Comparison of ENCODE assay signal across 13 cellular contexts in the genomic region with DNA sequence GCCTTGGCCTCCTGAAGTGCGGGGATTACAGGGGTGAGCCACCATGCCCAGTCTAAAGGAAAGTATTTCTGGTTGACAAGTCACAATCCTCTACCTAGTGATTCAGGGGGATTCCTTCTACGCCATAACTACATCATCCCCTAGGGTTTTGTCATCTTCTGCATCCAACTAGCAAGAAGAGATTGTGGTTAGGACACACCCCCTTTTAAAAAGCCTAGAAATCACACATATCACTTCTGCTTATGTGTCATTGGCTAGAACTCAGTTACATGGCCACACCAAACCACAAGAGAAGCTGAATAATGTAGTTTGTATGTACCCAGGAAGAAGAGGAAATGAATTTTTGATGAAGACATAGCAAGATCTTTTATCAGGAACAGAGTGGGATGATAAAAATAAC. TPM values are rescaled to one million over a fixed set of nuclear protein-coding genes. Genes with fewer than 3 reads are reported as not detected.
DNase-seq lines count a peak whose midpoint lies in the region; ATAC-seq and TF ChIP-seq lines count a peak whose summit lies in the region.
"Had no signal": no experiment of that assay in that cellular context is flagged by ENCODE, and none has a peak within 500 bp of the region (broad histone marks: within the 10 kb centered on the region; RNA-seq: fewer than 3 reads in every experiment).

No MANE protein-coding gene starts in this region.

- H3K36me3 ChIP-seq in right lobe of liver = no peaks in the 10 kb centered on the region

- H3K4me1 ChIP-seq in right lobe of liver = no peaks in the 10 kb centered on the region

- peak; percentile 43 for DNase-seq in SKM-1 treated with dmso at 0.1 percent for 144 hours (lab: John Stamatoyannopoulos, UW; ENCODE audit: unreplicated experiment)
- DNase-seq in SKM-1 (lab: John Stamatoyannopoulos, UW; ENCODE audit: unreplicated experiment) = no peak
- peak; percentile 45 for DNase-seq in NCI-H226
- DNase-seq in left ventricle myocardium superior = no peak
- no peak for DNase-seq in right lobe of liver
- DNase-seq: DND-41, NCI-H1105 had no signal

- H3K27me3 ChIP-seq in right lobe of liver = no peaks in the 10 kb centered on the region

- H3K27ac Mint-ChIP-seq in dendritic cell treated with granulocyte-macrophage colony-stimulating factor and Interleukin-4, amounts not matched to agents 40 ng/mL and 50 ng/mL, for 4 days = peak overlapping the region; percentile 69
- H3K27ac Mint-ChIP-seq in stimulated activated memory B cell treated with anti-CD40 and anti-IgM and Interleukin-4, amounts not matched to agents 10 μg/mL and 1 μg/mL and 100 μg/mL, for 72 hours = no peak overlapping the region
- H3K27ac Mint-ChIP-seq: T-helper 2 cell treated with Interferon-gamma antibody and Interleukin-4, amounts not matched to agents 5 μg/mL and 100 μg/mL, for 36 hours had no signal

- TF ChIP-seq POLR2A in right lobe of liver (IDR thresholded peaks at IDR 0.05) = no peak

- H3K27me3 Mint-ChIP-seq in dendritic cell treated with granulocyte-macrophage colony-stimulating factor and Interleukin-4, amounts not matched to agents 40 ng/mL and 50 ng/mL, for 4 days = no peaks in the 10 kb centered on the region
- H3K27me3 Mint-ChIP-seq in stimulated activated memory B cell treated with anti-CD40 and anti-IgM and Interleukin-4, amounts not matched to agents 10 μg/mL and 1 μg/mL and 100 μg/mL, for 72 hours = no peaks in the 10 kb centered on the region

- H3K9me3 Mint-ChIP-seq in dendritic cell treated with granulocyte-macrophage colony-stimulating factor and Interleukin-4, amounts not matched to agents 40 ng/mL and 50 ng/mL, for 4 days = peaks cover 3% of the 10 kb centered on the region
- no peaks in the 10 kb centered on the region for H3K9me3 Mint-ChIP-seq in stimulated activated memory B cell treated with anti-CD40 and anti-IgM and Interleukin-4, amounts not matched to agents 10 μg/mL and 1 μg/mL and 100 μg/mL, for 72 hours
- H3K9me3 Mint-ChIP-seq: T-helper 2 cell treated with Interferon-gamma antibody and Interleukin-4, amounts not matched to agents 5 μg/mL and 100 μg/mL, for 36 hours had no signal

- H3K27ac ChIP-seq in right lobe of liver = no peak overlapping the region
- H3K27ac ChIP-seq: 22Rv1 had no signal

- WGBS in right lobe of liver (ENCODE audit: insufficient coverage, low coverage, low lambda C conversion rate, missing lambda C conversion rate) = 55% methylated on average over 1 of the region's 2 CpGs

- no peaks in the 10 kb centered on the region for H3K36me3 Mint-ChIP-seq in dendritic cell treated with granulocyte-macrophage colony-stimulating factor and Interleukin-4, amounts not matched to agents 40 ng/mL and 50 ng/mL, for 4 days (ENCODE audit: low read depth)
- no peaks in the 10 kb centered on the region for H3K36me3 Mint-ChIP-seq in stimulated activated memory B cell treated with anti-CD40 and anti-IgM and Interleukin-4, amounts not matched to agents 10 μg/mL and 1 μg/mL and 100 μg/mL, for 72 hours

- no peaks in the 10 kb centered on the region for H3K9me3 ChIP-seq in right lobe of liver

- no peak for TF ChIP-seq CTCF in right lobe of liver (IDR thresholded peaks at IDR 0.05)

- peak; percentile 58 for ATAC-seq in stimulated activated memory B cell treated with anti-CD40 and anti-IgM and Interleukin-4, amounts not matched to agents 10 μg/mL and 1 μg/mL and 100 μg/mL, for 72 hours
- ATAC-seq in HG03108 (IDR thresholded peaks at IDR 0.05; ENCODE audit: unreplicated experiment) (no peak), left ventricle myocardium superior (no peak), right lobe of liver (no peak)
- ATAC-seq: left lobe of liver had no signal

- no peak overlapping the region for H3K4me3 ChIP-seq in right lobe of liver

- peaks cover 14% of the 10 kb centered on the region for H3K4me1 Mint-ChIP-seq in dendritic cell treated with granulocyte-macrophage colony-stimulating factor and Interleukin-4, amounts not matched to agents 40 ng/mL and 50 ng/mL, for 4 days (ENCODE audit: low read depth)
- peaks cover 8% of the 10 kb centered on the region for H3K4me1 Mint-ChIP-seq in stimulated activated memory B cell treated with anti-CD40 and anti-IgM and Interleukin-4, amounts not matched to agents 10 μg/mL and 1 μg/mL and 100 μg/mL, for 72 hours

- H3K4me3 Mint-ChIP-seq in dendritic cell treated with granulocyte-macrophage colony-stimulating factor and Interleukin-4, amounts not matched to agents 40 ng/mL and 50 ng/mL, for 4 days = no peak overlapping the region
- H3K4me3 Mint-ChIP-seq in stimulated activated memory B cell treated with anti-CD40 and anti-IgM and Interleukin-4, amounts not matched to agents 10 μg/mL and 1 μg/mL and 100 μg/mL, for 72 hours = no peak overlapping the region
- H3K4me3 Mint-ChIP-seq: T-helper 2 cell treated with Interferon-gamma antibody and Interleukin-4, amounts not matched to agents 5 μg/mL and 100 μg/mL, for 36 hours had no signal

- intact Hi-C loops in dendritic cell treated with granulocyte-macrophage colony-stimulating factor and Interleukin-4, amounts not matched to agents 40 ng/mL and 50 ng/mL, for 4 days (cut with micrococcal nuclease) = loop anchor here (2.0 to 5.0 kb wide), 2 partner anchors 14 to 59 kb away; partner anchors contain the start of gene CHD6
- intact Hi-C loops in left ventricle myocardium superior (cut with micrococcal nuclease) = no loop called here
- intact Hi-C loops in right lobe of liver (cut with DNase I) = no loop called here

RNA-seq across cellular contexts. Expression of gene CHD6, which starts 14.7 kb away (rescaled TPM):
- 36.8 TPM for total RNA-seq in left ventricle myocardium superior
- total RNA-seq in right lobe of liver = 10 to 100 TPM in 5 of 6 experiments, 1 to 10 TPM in 1; 9.3 to 24.1 (median 16.6) TPM

Comparison
In these comparisons a context has a peak if more than half of its experiments do, and no peak if none do; other contexts are left out.
1. DNase-seq: peak in SKM-1 treated with dmso at 0.1 percent for 144 hours (single experiment) and NCI-H226 (single experiment); none in SKM-1 (single experiment), left ventricle myocardium superior (single experiment) and right lobe of liver (0 of 3).